In the genomic region with DNA sequence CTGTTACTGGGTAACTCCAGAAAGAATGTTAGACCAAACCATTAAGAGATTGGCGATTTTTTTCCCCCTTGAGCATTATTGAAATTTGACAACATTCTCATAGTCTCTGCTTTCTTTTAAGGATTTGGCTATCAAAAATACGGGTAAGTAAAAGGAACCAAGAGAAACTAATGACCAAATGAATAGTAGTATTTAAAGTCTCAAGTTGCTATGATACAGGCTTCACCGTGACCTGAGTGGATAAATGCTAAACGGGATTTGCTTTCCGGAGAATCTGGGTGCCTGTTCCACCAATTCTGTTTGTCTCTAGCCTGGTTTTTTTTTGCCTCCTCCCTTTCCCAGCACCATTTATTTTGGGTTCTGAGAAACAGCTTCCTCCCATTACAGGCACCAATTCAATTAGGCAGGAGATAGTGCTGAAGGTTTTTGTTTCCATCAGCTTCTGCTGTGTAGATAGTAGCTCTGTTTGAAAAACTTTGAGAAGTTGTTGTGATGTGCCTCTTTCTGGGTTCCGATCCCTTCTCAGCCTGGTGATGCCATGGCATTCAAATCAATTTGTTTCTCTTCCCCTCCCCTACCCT, we compare ENCODE assay signal across 19 cellular contexts.
A peak's percentile ranks its signal among the peaks of the same experiment; 100 is the strongest.
DNase-seq lines count a peak whose midpoint lies in the region; ATAC-seq and TF ChIP-seq lines count a peak whose summit lies in the region.
"Had no signal": no experiment of that assay in that cellular context is flagged by ENCODE, and none has a peak within 500 bp of the region (broad histone marks: within the 10 kb centered on the region; RNA-seq: fewer than 3 reads in every experiment).

No MANE protein-coding gene starts in this region.

- H3K4me1 ChIP-seq in BE2C: peaks cover 6% of the 10 kb centered on the region; the same call in 1 of the 2 replicates
- peaks cover 17 to 24% (median 21%) of the 10 kb centered on the region in 3 donors for H3K4me1 ChIP-seq in skeletal muscle tissue (ENCODE audit: control insufficient read depth in 3 of 3, insufficient read depth in 3 of 3, low read length in 3 of 3)
- no peaks in the 10 kb centered on the region for H3K4me1 ChIP-seq in PC-3 (ENCODE audit: insufficient read depth, low read length)
- peaks cover 32% of the 10 kb centered on the region for H3K4me1 ChIP-seq in body of pancreas

- CTCF ChIA-PET in PC-3 (lab: Charles Lee): no interaction called here

- H3K9me3 ChIP-seq in BE2C (no peaks in the 10 kb centered on the region), skeletal muscle tissue (ENCODE audit: control insufficient read depth in 3 of 3, low read length in 3 of 3) (no peaks in the 10 kb centered on the region), PC-3 (ENCODE audit: low read length) (no peaks in the 10 kb centered on the region), body of pancreas (no peaks in the 10 kb centered on the region)
- H3K9me3 ChIP-seq: upper lobe of left lung had no signal

- DNase-seq in BE2C: peak; percentile 23
- DNase-seq in caudate nucleus (lab: John Stamatoyannopoulos, UW): peak in 4 of 61 donors; percentile 8 to 17 (median 12)
- peak; percentile 20 for DNase-seq in left kidney (ENCODE audit: low read depth, low spot score)
- DNase-seq in PC-3: no peak
- no peak for DNase-seq in body of pancreas
- DNase-seq in LoVo (ENCODE audit: low spot score): no peak
- DNase-seq: activated CD4-positive, CD25-positive, alpha-beta regulatory T cell; activated naive CD8-positive, alpha-beta T cell treated with anti-CD3 and anti-CD28 coated beads for 36 hours; effector CD8-positive, alpha-beta T cell; NCI-H1092; NCI-H2081 treated with DMSO at 0.1 percent for 48 hours; NCI-H510A; SHP77 treated with DMSO at 0.1 percent for 48 hours; stimulated activated CD4-positive, alpha-beta T cell treated with anti-CD3 and anti-CD28 coated beads, Interleukin-4, amount 100 ng/mL, for 24 hours; upper lobe of left lung had no signal

- H3K27ac ChIP-seq in caudate nucleus (ENCODE audit: low read depth, low read length) (peak overlapping the region; percentile 77), skeletal muscle tissue (ENCODE audit: low read depth, low read length) (peak overlapping the region; percentile 59), PC-3 (ENCODE audit: low read length) (no peak overlapping the region), body of pancreas (peak overlapping the region in 1 of 4 donors; percentile 20)
- H3K27ac ChIP-seq: KMS-11, upper lobe of left lung had no signal

- no peaks in the 10 kb centered on the region for H3K9me2 ChIP-seq in PC-3 (replicated peaks; ENCODE audit: low read length)

- no peaks in the 10 kb centered on the region for H3K79me2 ChIP-seq in PC-3 (ENCODE audit: low read length)

- H3K4me2 ChIP-seq in PC-3 (ENCODE audit: low read length): no peak overlapping the region
- H3K4me2 ChIP-seq: KMS-11, smooth muscle cell had no signal

- H2AFZ ChIP-seq in PC-3 (ENCODE audit: low read length): no peak overlapping the region

- no peaks in the 10 kb centered on the region for H4K20me1 ChIP-seq in PC-3 (ENCODE audit: low read length)

- no peak for TF ChIP-seq POLR2A in body of pancreas (IDR thresholded peaks at IDR 0.05)

- no TSS peak for BruUV-seq in PC-3 (replicated peaks; lab: Mats Ljungman, UMichigan)

- H3K36me3 ChIP-seq in BE2C (no peaks in the 10 kb centered on the region), skeletal muscle tissue (ENCODE audit: control insufficient read depth in 3 of 3, insufficient read depth in 3 of 3, low read length in 3 of 3) (no peaks in the 10 kb centered on the region), PC-3 (ENCODE audit: low read depth, low read length) (no peaks in the 10 kb centered on the region), body of pancreas (replicated peaks in 1 of 2; ENCODE audit: insufficient read depth in 1 of 2, low read depth in 2 of 2) (no peaks in the 10 kb centered on the region)
- H3K36me3 ChIP-seq: upper lobe of left lung had no signal

- intact Hi-C loops in PC-3 (cut with micrococcal nuclease): no loop called here
- intact Hi-C loops in body of pancreas (cut with DNase I): no loop called here

- H3K9ac ChIP-seq in skeletal muscle tissue (ENCODE audit: low read depth in 1 of 3, low read length in 3 of 3): peak overlapping the region in 1 of 3 donors; percentile 40
- no peak overlapping the region for H3K9ac ChIP-seq in PC-3 (ENCODE audit: low read length)
- H3K9ac ChIP-seq: KMS-11 had no signal

- H3K4me3 ChIP-seq in BE2C (ENCODE audit: low read depth, low read length) (peak overlapping the region; percentile 15), skeletal muscle tissue (ENCODE audit: low read length in 3 of 3) (no peak overlapping the region), PC-3 (ENCODE audit: low read length) (no peak overlapping the region), body of pancreas (no peak overlapping the region)
- H3K4me3 ChIP-seq: smooth muscle cell, upper lobe of left lung had no signal

- WGBS in body of pancreas, 2 donors: 71 to 79% methylated on average over 6 of the region's 6 CpGs

- no peak for TF ChIP-seq CTCF in BE2C (IDR thresholded peaks at IDR 0.05; ENCODE audit: low read depth, low read length)
- no peak for TF ChIP-seq CTCF in PC-3 (conservative IDR thresholded peaks at IDR 0.05; ENCODE audit: low read depth, low read length)
- no peak for TF ChIP-seq CTCF in body of pancreas (IDR thresholded peaks at IDR 0.05)

- no peaks in the 10 kb centered on the region for H3F3A ChIP-seq in PC-3 (ENCODE audit: low read length, unreplicated experiment)

- ATAC-seq in PC-3 (no peak), body of pancreas (no peak), HG03521 (IDR thresholded peaks at IDR 0.05; ENCODE audit: unreplicated experiment) (no peak)

- POLR2A ChIA-PET in PC-3 (lab: Charles Lee; ENCODE audit: unreplicated experiment): no interaction called here

- H3K27me3 ChIP-seq in BE2C (no peaks in the 10 kb centered on the region), skeletal muscle tissue (ENCODE audit: control insufficient read depth in 3 of 3, insufficient read depth in 3 of 3, low read length in 3 of 3) (no peaks in the 10 kb centered on the region), PC-3 (ENCODE audit: low read length) (no peaks in the 10 kb centered on the region), body of pancreas (no peaks in the 10 kb centered on the region)
- H3K27me3 ChIP-seq: upper lobe of left lung had no signal

Comparison
In these comparisons a context has a peak if more than half of its experiments do, and no peak if none do; other contexts are left out.
1. DNase-seq: peak in BE2C (single experiment) and left kidney (single experiment); none in PC-3 (single experiment), body of pancreas (0 of 4) and LoVo (single experiment).